ENCODE assay signal across 2 cellular contexts in genomic region chr1:9874412-9874811, GRCh38.
TF ChIP-seq lines count a peak whose summit lies in the region.

No MANE protein-coding gene starts in this region.

TF ChIP-seq in HCT116, 20 proteins besides CTCF, POLR2A, EP300 and RAD21:
- TF ChIP-seq ZFX (IDR thresholded peaks at IDR 0.05) (no peak), ZNF274 (IDR thresholded peaks at IDR 0.05; ENCODE audit: low read depth, low read length) (no peak), FOSL1 (IDR thresholded peaks at IDR 0.05; ENCODE audit: low read depth) (no peak), CEBPB (IDR thresholded peaks at IDR 0.05; ENCODE audit: low read depth) (no peak), EZH2phosphoT487 (IDR thresholded peaks at IDR 0.05; ENCODE audit: borderline replicate concordance) (no peak), POLR2AphosphoS5 (IDR thresholded peaks at IDR 0.05; ENCODE audit: low read depth, low read length) (no peak), MAX (IDR thresholded peaks at IDR 0.05) (no peak), JUND (IDR thresholded peaks at IDR 0.05) (no peak), TCF7L2 (IDR thresholded peaks at IDR 0.05; ENCODE audit: borderline replicate concordance, extremely low read depth, insufficient read depth, insufficient read length) (no peak), ZBTB33 (IDR thresholded peaks at IDR 0.05; ENCODE audit: extremely low read depth, insufficient replicate concordance, low read length) (no peak), SIN3A (IDR thresholded peaks at IDR 0.05; ENCODE audit: low read depth) (no peak), EZH2 (IDR thresholded peaks at IDR 0.05) (no peak), CBX3 (IDR thresholded peaks at IDR 0.05; ENCODE audit: low read depth) (no peak)
TF ChIP-seq in HCT116: peak in this region for 0.

TF ChIP-seq in endothelial cell of umbilical vein, 7 proteins besides CTCF, POLR2A, EP300 and RAD21:
- TF ChIP-seq MAX (IDR thresholded peaks at IDR 0.05; ENCODE audit: insufficient read depth, insufficient read length) (no peak), GATA2 (IDR thresholded peaks at IDR 0.05; ENCODE audit: insufficient read depth, insufficient read length, low read depth, low read length) (no peak), POLR2AphosphoS5 (IDR thresholded peaks at IDR 0.05; ENCODE audit: insufficient read depth, low read depth, low read length) (no peak), EZH2 (IDR thresholded peaks at IDR 0.05; ENCODE audit: borderline replicate concordance, low read depth, low read length, severe bottlenecking) (no peak), MYC (IDR thresholded peaks at IDR 0.05; ENCODE audit: low read depth, low read length) (no peak), JUN (IDR thresholded peaks at IDR 0.05; ENCODE audit: borderline replicate concordance, insufficient read depth, insufficient read length, low read depth) (no peak)
